15 cellular contexts compared by ENCODE assay signal in genomic region chr1:51541313-51542050, GRCh38. TPM values are rescaled to one million over a fixed set of nuclear protein-coding genes. Genes with fewer than 3 reads are reported as not detected.
DNase-seq lines count a peak whose midpoint lies in the region; ATAC-seq and TF ChIP-seq lines count a peak whose summit lies in the region.
"Had no signal": no experiment of that assay in that cellular context is flagged by ENCODE, and none has a peak within 500 bp of the region (broad histone marks: within the 10 kb centered on the region; RNA-seq: fewer than 3 reads in every experiment).

No MANE protein-coding gene starts in this region.

- H3K4me3 Mint-ChIP-seq in activated CD4-positive, alpha-beta memory T cell treated with anti-CD3 and anti-CD28 coated beads, Interleukin-2, amount 10 ng/mL, durations not matched to agents 7 days and 5 days, result no peak overlapping the region
- H3K4me3 Mint-ChIP-seq: central memory CD8-positive, alpha-beta T cell; nephron progenitor cell had no signal

- H3K4me1 ChIP-seq in hepatocyte (ENCODE audit: insufficient read depth), result no peaks in the 10 kb centered on the region

- no peaks in the 10 kb centered on the region for H3K9me3 ChIP-seq in hepatocyte (ENCODE audit: low read depth)

- no peaks in the 10 kb centered on the region for H3K79me2 ChIP-seq in hepatocyte

- H3K27me3 Mint-ChIP-seq in activated CD4-positive, alpha-beta memory T cell treated with anti-CD3 and anti-CD28 coated beads, Interleukin-2, amount 10 ng/mL, durations not matched to agents 7 days and 5 days, result no peaks in the 10 kb centered on the region
- H3K27me3 Mint-ChIP-seq: central memory CD8-positive, alpha-beta T cell had no signal

- H3K36me3 ChIP-seq in hepatocyte (replicated peaks; ENCODE audit: insufficient read depth, low read depth), result no peaks in the 10 kb centered on the region

- WGBS in hepatocyte (ENCODE audit: low lambda C conversion rate, missing lambda C conversion rate), result 59% methylated on average over 2 of the region's 2 CpGs

- no peak overlapping the region for H3K4me3 ChIP-seq in hepatocyte

- no peaks in the 10 kb centered on the region for H3K27me3 ChIP-seq in hepatocyte

- CTCF ChIA-PET in activated CD4-positive, alpha-beta memory T cell treated with anti-CD3 and anti-CD28 coated beads, Interleukin-2, amount 10 ng/mL, durations not matched to agents 7 days and 5 days (lab: Charles Lee), result no interaction called here

- no peaks in the 10 kb centered on the region for H4K20me1 ChIP-seq in hepatocyte (ENCODE audit: insufficient read depth, poor library complexity, severe bottlenecking)

- POLR2A ChIA-PET in activated CD4-positive, alpha-beta memory T cell treated with anti-CD3 and anti-CD28 coated beads, Interleukin-2, amount 10 ng/mL, durations not matched to agents 7 days and 5 days (lab: Charles Lee), result interaction anchor here (0.6 kb wide), 1 partner anchor 86 kb away, joined by 3 read pairs; no protein-coding TSS in a partner anchor

- H3K9me3 Mint-ChIP-seq in activated CD4-positive, alpha-beta memory T cell treated with anti-CD3 and anti-CD28 coated beads, Interleukin-2, amount 10 ng/mL, durations not matched to agents 7 days and 5 days, result no peaks in the 10 kb centered on the region
- H3K9me3 Mint-ChIP-seq: central memory CD8-positive, alpha-beta T cell had no signal

- H3K9me2 ChIP-seq in hepatocyte (replicated peaks; ENCODE audit: insufficient read depth), result no peaks in the 10 kb centered on the region

- ATAC-seq in GM21360 (IDR thresholded peaks at IDR 0.05; ENCODE audit: unreplicated experiment), result no peak
- ATAC-seq: right cardiac atrium had no signal

- H3K4me2 ChIP-seq in hepatocyte, result no peak overlapping the region

- DNase-seq in Daoy (ENCODE audit: low read depth) (peak; percentile 58), HT1080 (ENCODE audit: low read depth) (peak; percentile 64), hepatocyte (ENCODE audit: low spot score) (no peak), HPDE6-E6E7 (ENCODE audit: extremely low spot score) (no peak), dedifferentiated amniotic fluid mesenchymal stem cell (ENCODE audit: extremely low spot score) (no peak), NCI-H748 treated with DMSO at 0.1 percent for 48 hours (lab: John Stamatoyannopoulos, UW) (no peak)
- no peak for DNase-seq in activated CD4-positive, alpha-beta memory T cell treated with anti-CD3 and anti-CD28 coated beads, Interleukin-2, amount 10 ng/mL, durations not matched to agents 7 days and 5 days
- DNase-seq: H7, hypothalamus, MV-4-11, NCI-H2171, nephron progenitor cell, right cardiac atrium had no signal

- no peak for TF ChIP-seq CTCF in hepatocyte (IDR thresholded peaks at IDR 0.05; ENCODE audit: poor library complexity)

- peaks cover 8% of the 10 kb centered on the region for H3K4me1 Mint-ChIP-seq in activated CD4-positive, alpha-beta memory T cell treated with anti-CD3 and anti-CD28 coated beads, Interleukin-2, amount 10 ng/mL, durations not matched to agents 7 days and 5 days
- H3K4me1 Mint-ChIP-seq: central memory CD8-positive, alpha-beta T cell had no signal

- no peak overlapping the region for H2AFZ ChIP-seq in hepatocyte

- H3K27ac Mint-ChIP-seq in activated CD4-positive, alpha-beta memory T cell treated with anti-CD3 and anti-CD28 coated beads, Interleukin-2, amount 10 ng/mL, durations not matched to agents 7 days and 5 days, result peak overlapping the region; percentile 1
- H3K27ac Mint-ChIP-seq: nephron progenitor cell had no signal

- no peaks in the 10 kb centered on the region for H3K36me3 Mint-ChIP-seq in activated CD4-positive, alpha-beta memory T cell treated with anti-CD3 and anti-CD28 coated beads, Interleukin-2, amount 10 ng/mL, durations not matched to agents 7 days and 5 days (ENCODE audit: low read depth)

- H3K27ac ChIP-seq in hepatocyte, result peak overlapping the region; percentile 52

RNA-seq across cellular contexts. Expression of gene EPS15, which starts 22.4 kb away (rescaled TPM):
- total RNA-seq in Daoy (2014; rRNA removed; shearing (Covaris generic)), result 33.4 and 43.0 TPM in 2 replicates
- 20.3 and 20.8 TPM in 2 replicates for total RNA-seq in HT1080 (2014; rRNA removed; shearing (Covaris generic))
- polyA plus RNA-seq in HT1080 (2015; cell fraction: cytosol; rRNA removed), result 35.3 and 48.1 TPM in 2 replicates
- polyA plus RNA-seq in HT1080 (2015; cell fraction: nucleus; rRNA removed), result 47.4 and 55.8 TPM in 2 replicates
- 10 to 100 TPM; 71.8 to 75.0 TPM for total RNA-seq in activated CD4-positive, alpha-beta memory T cell treated with anti-CD3 and anti-CD28 coated beads, Interleukin-2, amount 10 ng/mL, durations not matched to agents 7 days and 5 days
- 38.6 and 46.0 TPM in 2 replicates for total RNA-seq in hepatocyte
- 14.9 and 15.6 TPM in 2 replicates for polyA plus RNA-seq in hepatocyte

Comparison
In these comparisons a context has a peak if more than half of its experiments do, and no peak if none do; other contexts are left out.
1. DNase-seq: peak in Daoy (single experiment) and HT1080 (single experiment); none in activated CD4-positive, alpha-beta memory T cell treated with anti-CD3 and anti-CD28 coated beads, Interleukin-2, amount 10 ng/mL, durations not matched to agents 7 days and 5 days (single experiment), hepatocyte (single experiment), HPDE6-E6E7 (single experiment), dedifferentiated amniotic fluid mesenchymal stem cell (single experiment) and NCI-H748 treated with DMSO at 0.1 percent for 48 hours (single experiment).